ENCODE assay signal across 8 cellular contexts in the genomic region with DNA sequence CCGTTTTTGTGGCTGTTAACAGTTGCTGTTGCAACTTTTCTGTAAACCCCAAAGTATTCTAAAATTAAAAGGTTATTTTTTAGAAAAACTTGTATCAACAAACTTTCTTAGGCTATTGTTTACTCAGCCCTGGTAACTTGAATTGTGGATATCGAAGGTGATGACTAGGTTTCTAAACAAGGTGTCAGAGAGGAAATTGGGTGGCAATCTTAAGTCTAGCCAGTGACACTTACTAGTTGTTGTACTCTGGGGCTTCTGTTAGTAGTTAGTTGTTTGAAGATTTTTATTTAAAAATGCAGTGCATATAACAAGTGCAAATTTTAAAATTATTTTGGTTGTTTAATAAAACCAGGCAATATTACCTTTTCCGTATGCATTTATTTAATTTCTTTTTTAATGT. TPM values are rescaled to one million over a fixed set of nuclear protein-coding genes. Genes with fewer than 3 reads are reported as not detected.
DNase-seq lines count a peak whose midpoint lies in the region; ATAC-seq, FAIRE-seq and TF ChIP-seq lines count a peak whose summit lies in the region.

No MANE protein-coding gene starts in this region.

- under 1% methylated on average over 3 of the region's 3 CpGs for WGBS in HepG2 (ENCODE audit: low lambda C conversion rate)
- WGBS in right lobe of liver (ENCODE audit: insufficient coverage, low coverage, low lambda C conversion rate, missing lambda C conversion rate): 29% methylated on average over 3 of the region's 3 CpGs

- TF ChIP-seq POLR2A in HepG2 (IDR thresholded peaks at IDR 0.05; ENCODE audit: insufficient read depth in 1 of 2, low read depth in 2 of 2, low read length in 2 of 2) (no peak), right lobe of liver (IDR thresholded peaks at IDR 0.05) (no peak)

- no TSS peak for BruUV-seq in HepG2 (replicated peaks; lab: Mats Ljungman, UMichigan)

- H3K36me3 ChIP-seq in HepG2 (replicated peaks in 1 of 2; ENCODE audit: control insufficient read depth in 1 of 2, insufficient read depth in 2 of 2, low read length in 2 of 2): no peaks in the 10 kb centered on the region
- no peaks in the 10 kb centered on the region for H3K36me3 ChIP-seq in right lobe of liver
- H3K36me3 ChIP-seq in upper lobe of right lung: no peaks in the 10 kb centered on the region

- H3K9me3 ChIP-seq in HepG2 (ENCODE audit: low read length): no peaks in the 10 kb centered on the region
- no peaks in the 10 kb centered on the region for H3K9me3 ChIP-seq in right lobe of liver
- no peaks in the 10 kb centered on the region for H3K9me3 ChIP-seq in upper lobe of right lung

- H3K27me3 ChIP-seq in HepG2 (ENCODE audit: control insufficient read depth in 1 of 2, insufficient read depth in 2 of 2, low read length in 2 of 2): no peaks in the 10 kb centered on the region; a peak in 1 of 5 replicates
- no peaks in the 10 kb centered on the region for H3K27me3 ChIP-seq in right lobe of liver
- H3K27me3 ChIP-seq in upper lobe of right lung: no peaks in the 10 kb centered on the region

- peak overlapping the region; percentile 74 for H3K4me2 ChIP-seq in HepG2 (ENCODE audit: low read depth, low read length)

- no peak for FAIRE-seq in HepG2 (lab: Jason Lieb, UNC)

- H3K27ac Mint-ChIP-seq in T-cell: peak overlapping the region in 1 of 2 donors; percentile 17

- POLR2A ChIA-PET in HepG2 (lab: Yijun Ruan, JAX): no interaction called here
- POLR2A ChIA-PET in T-cell (lab: Charles Lee): no interaction called here

- no peak for ATAC-seq in HepG2
- ATAC-seq in right lobe of liver: no peak
- no peak for ATAC-seq in T-cell (replicated peaks in 1 of 4)
- ATAC-seq in upper lobe of right lung: no peak

- intact Hi-C loops in HepG2 (cut with micrococcal nuclease; ENCODE audit: unreplicated experiment): loop anchor here (5.0 to 10.0 kb wide), 4 partner anchors 51 to 288 kb away; partner anchors contain the start of genes EXOC6 and HHEX
- intact Hi-C loops in right lobe of liver (cut with DNase I): no loop called here
- intact Hi-C loops in upper lobe of right lung (cut with DNase I): no loop called here

- CTCF ChIA-PET in HepG2 (lab: Yijun Ruan, JAX; ENCODE audit: low intra/inter-chr PET ratio, low total read pairs) (no interaction called here), T-cell (lab: Charles Lee) (interaction anchor here in 1 of 2 donors (0.6 kb wide), 1 partner anchor 250 kb away, joined by 3 read pairs; no protein-coding TSS in a partner anchor)

- in situ Hi-C loops in HepG2 (cut with HindIII; ENCODE audit: extremely low pct_ligation_motif_present, low pct_unique_long_range_greater_than_20kb): no loop called here

- peaks cover 60% of the 10 kb centered on the region for H3K79me2 ChIP-seq in HepG2 (ENCODE audit: insufficient read depth, low read length)

- H3K4me3 ChIP-seq in HepG2 (replicated peaks in 1 of 3; ENCODE audit: insufficient read depth in 1 of 3, low read depth in 2 of 3, low read length in 3 of 3) (peak overlapping the region; percentile 81 to 91 (median 88); a peak in 5 of 6 replicates), right lobe of liver (no peak overlapping the region), fibroblast of the aortic adventitia (ENCODE audit: low read depth, low read length) (peak overlapping the region; percentile 75), upper lobe of right lung (peak overlapping the region; percentile 86)

- H3K4me1 Mint-ChIP-seq in T-cell: peaks cover 28 to 52% (median 33%) of the 10 kb centered on the region in 3 donors

- no peak for TF ChIP-seq CTCF in HepG2 (CRISPR knock-in tag; IDR thresholded peaks at IDR 0.05)
- no peak for TF ChIP-seq CTCF in right lobe of liver (IDR thresholded peaks at IDR 0.05)
- no peak for TF ChIP-seq CTCF in fibroblast of the aortic adventitia (IDR thresholded peaks at IDR 0.05; ENCODE audit: insufficient read depth, low read length)
- TF ChIP-seq CTCF in upper lobe of right lung (IDR thresholded peaks at IDR 0.05): no peak

- peak overlapping the region; percentile 96 to 99 (median 97) for H3K4me3 Mint-ChIP-seq in T-cell

- H3K27ac ChIP-seq in HepG2 (ENCODE audit: extremely low read length, insufficient read depth, low read length): peak overlapping the region; percentile 88
- no peak overlapping the region for H3K27ac ChIP-seq in right lobe of liver
- no peak overlapping the region for H3K27ac ChIP-seq in upper lobe of right lung

- H3K36me3 Mint-ChIP-seq in T-cell: no peaks in the 10 kb centered on the region

- no peaks in the 10 kb centered on the region for H3K27me3 Mint-ChIP-seq in T-cell

- TF ChIP-seq EP300 in HepG2 (IDR thresholded peaks at IDR 0.05; ENCODE audit: low read depth in 2 of 2, low read length in 2 of 2) (no peak), HepG2 (CRISPR knock-in tag; IDR thresholded peaks at IDR 0.05; ENCODE audit: borderline replicate concordance) (no peak)

- no peaks in the 10 kb centered on the region for H4K20me1 ChIP-seq in HepG2 (ENCODE audit: insufficient read depth, low read length)

- DNase-seq in HepG2 (ENCODE audit: low spot score): no peak
- DNase-seq in right lobe of liver: no peak
- DNase-seq in T-cell: no peak
- DNase-seq in fibroblast of the aortic adventitia (ENCODE audit: low read depth): peak; percentile 8
- DNase-seq in upper lobe of right lung: no peak
- DNase-seq in LoVo (ENCODE audit: low spot score): no peak
- DNase-seq in NCI-H2081 (lab: John Stamatoyannopoulos, UW): no peak
- DNase-seq in NCI-H82 treated with DMSO at 0.1 percent for 48 hours (lab: John Stamatoyannopoulos, UW; ENCODE audit: unreplicated experiment): no peak

- H2AFZ ChIP-seq in HepG2 (ENCODE audit: low read length): no peak overlapping the region

- no peaks in the 10 kb centered on the region for H3K9me3 Mint-ChIP-seq in T-cell

- TF ChIP-seq RAD21 in HepG2 (CRISPR knock-in tag; IDR thresholded peaks at IDR 0.05): no peak

- H3K4me1 ChIP-seq in HepG2 (ENCODE audit: insufficient read depth, low read length) (peaks cover 49% of the 10 kb centered on the region), right lobe of liver (peaks cover 0 to 7% (median 0%) of the 10 kb centered on the region in 4 donors), upper lobe of right lung (peaks cover 8% of the 10 kb centered on the region)

- H3K9ac ChIP-seq in HepG2 (ENCODE audit: insufficient read depth, low read depth, low read length): peak overlapping the region; percentile 82

RNA-seq across cellular contexts. Expression of gene KIF11, which starts 1.3 kb away (rescaled TPM):
- total RNA-seq in HepG2 (2016; rRNA removed; fragmentation: Illumina TruSeq; extraction: Trizol) (38.4 and 62.8 TPM in 2 replicates), right lobe of liver (1 to 10 TPM in 1 of 6 experiments, under 1 TPM in 5; 0.35 to 1.4 (median 0.83) TPM), T-cell (1 to 10 TPM; 1.2 to 2.0 (median 1.6) TPM), fibroblast of the aortic adventitia (ENCODE audit: low replicate concordance) (4.5 and 46.5 TPM in 2 replicates), upper lobe of right lung (0.93 TPM)
- 4.6 and 6.3 TPM in 2 replicates for total RNA-seq in HepG2 (2016; cell fraction: cytosol; rRNA removed; fragmentation: Illumina TruSeq; extraction: Trizol; ENCODE audit: low read depth)
- total RNA-seq in HepG2 (2016; cell fraction: insoluble cytoplasmic fraction; rRNA removed; fragmentation: Illumina TruSeq; extraction: Trizol): 38.2 and 60.3 TPM in 2 replicates
- 10.6 and 12.9 TPM in 2 replicates for total RNA-seq in HepG2 (2016; cell fraction: membrane; rRNA removed; fragmentation: Illumina TruSeq; extraction: Trizol)
- 25.7 and 27.4 TPM in 2 replicates for total RNA-seq in HepG2 (2016; cell fraction: nucleus; rRNA removed; fragmentation: Illumina TruSeq; extraction: Trizol)
- polyA plus RNA-seq in HepG2 (2011; rRNA removed): 4.4 and 8.7 TPM in 2 replicates
- 3.1 and 3.7 TPM in 2 replicates for polyA plus RNA-seq in HepG2 (2011; cell fraction: cytosol; rRNA removed)
- 2.4 and 2.5 TPM in 2 replicates for polyA plus RNA-seq in HepG2 (2011; cell fraction: nucleus; rRNA removed)
- polyA plus RNA-seq in HepG2 (2012): 5.4 and 15.7 TPM in 2 replicates
- polyA plus RNA-seq in HepG2 (2016; cell fraction: cytosol; fragmentation: Illumina TruSeq; extraction: Trizol; ENCODE audit: low read depth): 1.4 and 1.8 TPM in 2 replicates
- 45.8 and 45.9 TPM in 2 replicates for polyA plus RNA-seq in HepG2 (2016; cell fraction: insoluble cytoplasmic fraction; fragmentation: Illumina TruSeq; extraction: Trizol; ENCODE audit: low read depth)
- polyA plus RNA-seq in HepG2 (2016; cell fraction: membrane; fragmentation: Illumina TruSeq; extraction: Trizol; ENCODE audit: low read depth): 4.6 and 5.6 TPM in 2 replicates
- 27.1 and 27.7 TPM in 2 replicates for polyA plus RNA-seq in HepG2 (2016; cell fraction: nucleus; fragmentation: Illumina TruSeq; extraction: Trizol; ENCODE audit: insufficient read depth, low read depth)
- polyA minus RNA-seq in HepG2 (2011; rRNA and poly(A)+ RNA removed; ENCODE audit: low replicate concordance): 2.2 and 9.9 TPM in 2 replicates
- polyA minus RNA-seq in HepG2 (2011; cell fraction: cytosol; rRNA and poly(A)+ RNA removed): 8.8 and 10.4 TPM in 2 replicates
- 10.4 and 11.5 TPM in 2 replicates for polyA minus RNA-seq in HepG2 (2011; cell fraction: nucleus; rRNA and poly(A)+ RNA removed)

RNA-seq across cellular contexts. Expression of gene IDE, which starts 20.3 kb away (rescaled TPM):
- total RNA-seq in HepG2 (2016; rRNA removed; fragmentation: Illumina TruSeq; extraction: Trizol): 52.1 and 94.3 TPM in 2 replicates
- total RNA-seq in HepG2 (2016; cell fraction: cytosol; rRNA removed; fragmentation: Illumina TruSeq; extraction: Trizol; ENCODE audit: low read depth): 11.5 and 14.5 TPM in 2 replicates
- 52.6 and 85.1 TPM in 2 replicates for total RNA-seq in HepG2 (2016; cell fraction: insoluble cytoplasmic fraction; rRNA removed; fragmentation: Illumina TruSeq; extraction: Trizol)
- 15.4 and 18.2 TPM in 2 replicates for total RNA-seq in HepG2 (2016; cell fraction: membrane; rRNA removed; fragmentation: Illumina TruSeq; extraction: Trizol)
- 41.2 and 45.5 TPM in 2 replicates for total RNA-seq in HepG2 (2016; cell fraction: nucleus; rRNA removed; fragmentation: Illumina TruSeq; extraction: Trizol)
- 13.0 and 16.1 TPM in 2 replicates for polyA plus RNA-seq in HepG2 (2011; rRNA removed)
- 5.1 and 6.8 TPM in 2 replicates for polyA plus RNA-seq in HepG2 (2011; cell fraction: cytosol; rRNA removed)
- 10.7 and 12.6 TPM in 2 replicates for polyA plus RNA-seq in HepG2 (2011; cell fraction: nucleus; rRNA removed)
- 12.6 TPM in 2 replicates for polyA plus RNA-seq in HepG2 (2012)
- polyA plus RNA-seq in HepG2 (2016; cell fraction: cytosol; fragmentation: Illumina TruSeq; extraction: Trizol; ENCODE audit: low read depth): 1.8 and 2.2 TPM in 2 replicates
- 39.2 and 41.0 TPM in 2 replicates for polyA plus RNA-seq in HepG2 (2016; cell fraction: insoluble cytoplasmic fraction; fragmentation: Illumina TruSeq; extraction: Trizol; ENCODE audit: low read depth)
- 7.3 and 7.4 TPM in 2 replicates for polyA plus RNA-seq in HepG2 (2016; cell fraction: membrane; fragmentation: Illumina TruSeq; extraction: Trizol; ENCODE audit: low read depth)
- polyA plus RNA-seq in HepG2 (2016; cell fraction: nucleus; fragmentation: Illumina TruSeq; extraction: Trizol; ENCODE audit: insufficient read depth, low read depth): 26.7 and 30.2 TPM in 2 replicates
- polyA minus RNA-seq in HepG2 (2011; rRNA and poly(A)+ RNA removed; ENCODE audit: low replicate concordance): 22.9 and 67.2 TPM in 2 replicates
- 20.7 and 20.8 TPM in 2 replicates for polyA minus RNA-seq in HepG2 (2011; cell fraction: cytosol; rRNA and poly(A)+ RNA removed)
- polyA minus RNA-seq in HepG2 (2011; cell fraction: nucleus; rRNA and poly(A)+ RNA removed): 33.0 and 34.4 TPM in 2 replicates
- total RNA-seq in right lobe of liver: 10 to 100 TPM; 25.6 to 31.4 (median 29.2) TPM
- 10 to 100 TPM; 24.7 to 31.8 (median 27.2) TPM for total RNA-seq in T-cell
- 20.4 and 44.7 TPM in 2 replicates for total RNA-seq in fibroblast of the aortic adventitia (ENCODE audit: low replicate concordance)
- 35.2 TPM for total RNA-seq in upper lobe of right lung

Comparison
In these comparisons a context has a peak if more than half of its experiments do, and no peak if none do; other contexts are left out.
1. H3K4me3 ChIP-seq: peak in HepG2 (3 of 3), fibroblast of the aortic adventitia (single experiment) and upper lobe of right lung (single experiment); none in right lobe of liver (0 of 3).